In genomic region chr16:11100239-11100750, GRCh38 we compare ENCODE assay signal across 8 cellular contexts.
DNase-seq lines count a peak whose midpoint lies in the region; ATAC-seq lines count a peak whose summit lies in the region.

No MANE protein-coding gene starts in this region.

- H3K36me3 Mint-ChIP-seq in activated naive CD8-positive, alpha-beta T cell treated with anti-CD3 and anti-CD28 coated beads, Interleukin-2, amount 50 U/mL, for 24 hours (ENCODE audit: low read depth): peaks cover 12% of the 10 kb centered on the region

- H3K9me3 Mint-ChIP-seq in activated naive CD8-positive, alpha-beta T cell treated with anti-CD3 and anti-CD28 coated beads, Interleukin-2, amount 50 U/mL, for 24 hours: no peaks in the 10 kb centered on the region

- H3K9me3 ChIP-seq in HUES48 (ENCODE audit: control insufficient read depth, insufficient read depth, low read length): no peaks in the 10 kb centered on the region

- no peaks in the 10 kb centered on the region for H3K27me3 ChIP-seq in HUES48 (ENCODE audit: control insufficient read depth, insufficient read depth, low read length)

- H3K4me3 ChIP-seq in HUES48 (ENCODE audit: low read depth, low read length): no peak overlapping the region

- no peaks in the 10 kb centered on the region for H3K36me3 ChIP-seq in HUES48 (ENCODE audit: control insufficient read depth, insufficient read depth, low read length)

- peaks cover 8% of the 10 kb centered on the region; the same call in 1 of the 2 replicates for H3K4me1 ChIP-seq in HUES48 (ENCODE audit: control insufficient read depth, insufficient read depth, low read length)

- peak; percentile 75 for ATAC-seq in activated naive CD8-positive, alpha-beta T cell treated with anti-CD3 and anti-CD28 coated beads, Interleukin-2, amount 50 U/mL, for 24 hours
- ATAC-seq in HG03196 (IDR thresholded peaks at IDR 0.05; ENCODE audit: unreplicated experiment) (no peak), GM18873 (IDR thresholded peaks at IDR 0.05; ENCODE audit: low FRiP score, unreplicated experiment) (no peak)

- peaks cover 90% of the 10 kb centered on the region for H3K4me1 Mint-ChIP-seq in activated naive CD8-positive, alpha-beta T cell treated with anti-CD3 and anti-CD28 coated beads, Interleukin-2, amount 50 U/mL, for 24 hours

- H3K27me3 Mint-ChIP-seq in activated naive CD8-positive, alpha-beta T cell treated with anti-CD3 and anti-CD28 coated beads, Interleukin-2, amount 50 U/mL, for 24 hours: no peaks in the 10 kb centered on the region

- DNase-seq in activated effector memory CD4-positive, alpha-beta T cell treated with anti-CD3 and anti-CD28 coated beads, Interleukin-2, amount 50 U/mL, for 16 hours: peak; percentile 75
- DNase-seq in activated effector memory CD4-positive, alpha-beta T cell treated with Interleukin-2 at 50 U/mL for 16 hours: no peak
- peak; percentile 64 for DNase-seq in activated naive CD8-positive, alpha-beta T cell treated with anti-CD3 and anti-CD28 coated beads, Interleukin-2, amount 50 U/mL, for 24 hours
- DNase-seq in inferior parietal cortex (ENCODE audit: extremely low spot score): peak; percentile 22
- DNase-seq in stimulated activated CD8-positive, alpha-beta memory T cell treated with anti-CD3 and anti-CD28 coated beads, Interleukin-4, amount 100 ng/mL, for 48 hours: peak; percentile 83

- peak overlapping the region; percentile 37 for H3K4me3 Mint-ChIP-seq in activated naive CD8-positive, alpha-beta T cell treated with anti-CD3 and anti-CD28 coated beads, Interleukin-2, amount 50 U/mL, for 24 hours

- H3K9ac ChIP-seq in HUES48 (ENCODE audit: low read depth, low read length): no peak overlapping the region

- peak overlapping the region; percentile 57 for H3K27ac ChIP-seq in HUES48 (ENCODE audit: low read depth, low read length)

- H3K27ac Mint-ChIP-seq in activated naive CD8-positive, alpha-beta T cell treated with anti-CD3 and anti-CD28 coated beads, Interleukin-2, amount 50 U/mL, for 24 hours: peak overlapping the region; percentile 90
